Comparison of ENCODE assay signal across 16 cellular contexts in the genomic region with DNA sequence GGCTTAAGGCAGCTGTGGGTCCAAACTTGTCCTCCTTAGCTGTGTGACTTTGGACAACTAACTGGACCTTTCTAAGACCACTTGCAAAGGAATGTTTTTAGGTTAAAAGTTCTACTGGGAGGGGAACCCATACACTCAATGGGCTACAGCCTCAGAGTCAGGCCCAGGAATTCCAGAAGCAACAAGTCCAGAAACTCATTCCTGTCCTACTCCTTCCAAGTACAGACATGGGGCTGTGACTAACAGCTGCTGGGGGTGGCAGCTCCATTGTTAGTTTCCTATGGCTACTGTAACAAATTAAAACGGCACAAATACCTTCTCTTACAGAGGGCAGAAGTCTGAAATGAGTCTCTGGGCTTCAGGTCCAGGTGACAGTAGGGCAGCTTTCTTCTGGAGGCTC.
"Had no signal": no experiment of that assay in that cellular context is flagged by ENCODE, and none has a peak within 500 bp of the region (broad histone marks: within the 10 kb centered on the region; RNA-seq: fewer than 3 reads in every experiment).

No MANE protein-coding gene starts in this region.

- H3K4me3 ChIP-seq: adrenal gland, dorsolateral prefrontal cortex, esophagus muscularis mucosa, right atrium auricular region, smooth muscle cell, tibial artery had no signal

- H3K9me3 ChIP-seq: adrenal gland, esophagus muscularis mucosa, right atrium auricular region, tibial artery had no signal

- DNase-seq: activated CD4-positive, alpha-beta memory T cell treated with anti-CD3 and anti-CD28 coated beads for 36 hours; activated naive CD4-positive, alpha-beta T cell treated with Interleukin-2 at 50 U/mL for 16 hours; adrenal gland; cerebellar nuclear complex; dorsolateral prefrontal cortex; foreskin melanocyte; head of caudate nucleus; T-cell; T1000; tibial artery had no signal

- H3K4me2 ChIP-seq: smooth muscle cell had no signal

- H3K36me3 ChIP-seq: right atrium auricular region, tibial artery had no signal

- H3K4me3 Mint-ChIP-seq: activated CD4-positive, alpha-beta memory T cell treated with anti-CD3 and anti-CD28 coated beads for 36 hours; activated T-helper 1 cell treated with anti-CD3 and anti-CD28 coated beads, Interleukin-12 subunit alpha, Interleukin-12 subunit beta, Interleukin-2, Interleukin-4 antibody, amounts not matched to agents 30 ng/mL and 10 ng/mL and 1 ng/mL, durations not matched to agents 14 hours and 24 hours and 36 hours; memory B cell had no signal

- H3K9me3 Mint-ChIP-seq: activated CD4-positive, alpha-beta memory T cell treated with anti-CD3 and anti-CD28 coated beads for 36 hours; activated T-helper 1 cell treated with anti-CD3 and anti-CD28 coated beads, Interleukin-12 subunit alpha, Interleukin-12 subunit beta, Interleukin-2, Interleukin-4 antibody, amounts not matched to agents 30 ng/mL and 10 ng/mL and 1 ng/mL, durations not matched to agents 14 hours and 24 hours and 36 hours; memory B cell; T-cell had no signal

- H3K27me3 ChIP-seq: adrenal gland, dorsolateral prefrontal cortex, esophagus muscularis mucosa, right atrium auricular region, tibial artery had no signal

- H3K27ac ChIP-seq: dorsolateral prefrontal cortex, esophagus muscularis mucosa, right atrium auricular region, tibial artery had no signal

- H3K27ac Mint-ChIP-seq: activated CD4-positive, alpha-beta memory T cell treated with anti-CD3 and anti-CD28 coated beads for 36 hours; activated T-helper 1 cell treated with anti-CD3 and anti-CD28 coated beads, Interleukin-12 subunit alpha, Interleukin-12 subunit beta, Interleukin-2, Interleukin-4 antibody, amounts not matched to agents 30 ng/mL and 10 ng/mL and 1 ng/mL, durations not matched to agents 14 hours and 24 hours and 36 hours; memory B cell had no signal

- H3K27me3 Mint-ChIP-seq: activated CD4-positive, alpha-beta memory T cell treated with anti-CD3 and anti-CD28 coated beads for 36 hours; memory B cell; T-cell had no signal

- ATAC-seq: left lobe of liver, T-cell had no signal
